In the genomic region with DNA sequence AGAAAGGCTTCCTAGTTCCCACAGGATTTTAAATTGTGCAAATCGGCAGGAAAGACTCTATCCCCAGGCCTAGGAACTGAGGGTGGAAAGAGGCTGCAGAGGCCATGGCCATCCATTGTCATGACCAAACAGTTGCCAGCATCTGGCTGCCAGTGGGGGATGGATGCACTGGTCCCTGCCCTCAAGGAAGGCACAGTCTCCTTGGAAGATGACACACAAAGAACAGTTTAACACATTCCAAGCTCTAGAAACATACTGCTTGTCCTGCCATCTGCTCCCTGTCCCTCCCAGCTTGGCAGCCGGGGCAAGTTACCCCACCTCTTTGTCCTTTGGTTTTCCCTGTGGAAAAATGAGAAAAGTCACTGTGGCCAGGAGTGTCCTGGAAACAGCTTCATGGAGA, we compare ENCODE assay signal across 21 cellular contexts.
DNase-seq lines count a peak whose midpoint lies in the region; ATAC-seq and TF ChIP-seq lines count a peak whose summit lies in the region.
"Had no signal": no experiment of that assay in that cellular context is flagged by ENCODE, and none has a peak within 500 bp of the region (broad histone marks: within the 10 kb centered on the region; RNA-seq: fewer than 3 reads in every experiment).

No MANE protein-coding gene starts in this region.

- 62 to 75% (median 68%) methylated on average over 2 of the region's 2 CpGs for WGBS in heart left ventricle, 4 donors
- WGBS in mesenchymal stem cell, result 95% methylated on average over 2 of the region's 2 CpGs
- WGBS in spleen, 5 donors, result 82 to 94% (median 86%) methylated on average over 2 of the region's 2 CpGs

- H3K18ac ChIP-seq in mesenchymal stem cell (ENCODE audit: low read depth in 1 of 2, low read length in 2 of 2), result no peak overlapping the region

- H2BK15ac ChIP-seq in mesenchymal stem cell (ENCODE audit: low read depth, poor library complexity, severe bottlenecking), result no peak overlapping the region

- no peak overlapping the region for H2AK5ac ChIP-seq in mesenchymal stem cell (ENCODE audit: low read length, severe bottlenecking)

- no peak overlapping the region for H2BK12ac ChIP-seq in mesenchymal stem cell (ENCODE audit: low read length in 2 of 2)

- H3K9ac ChIP-seq in mesenchymal stem cell (ENCODE audit: low read length), result no peak overlapping the region

- no peak overlapping the region for H3K23ac ChIP-seq in mesenchymal stem cell (ENCODE audit: low read length in 2 of 2)

- no peak overlapping the region for H4K8ac ChIP-seq in mesenchymal stem cell (ENCODE audit: low read length)

- H3K79me1 ChIP-seq in mesenchymal stem cell (replicated peaks; ENCODE audit: low read length, poor library complexity, severe bottlenecking), result peaks cover 30% of the 10 kb centered on the region

- H3K9me3 ChIP-seq in heart left ventricle (no peaks in the 10 kb centered on the region), breast epithelium (no peaks in the 10 kb centered on the region), mesenchymal stem cell (ENCODE audit: control insufficient read depth, low read length) (no peaks in the 10 kb centered on the region), spleen (no peaks in the 10 kb centered on the region), MG63 (no peaks in the 10 kb centered on the region)
- H3K9me3 ChIP-seq: ascending aorta, suprapubic skin had no signal

- H3K4me1 ChIP-seq in heart left ventricle (peaks cover 0 to 91% (median 67%) of the 10 kb centered on the region in 12 donors), breast epithelium (peaks cover 7 to 29% of the 10 kb centered on the region in 2 donors), mesenchymal stem cell (ENCODE audit: control insufficient read depth, insufficient read depth, low read depth, low read length) (peaks cover 11% of the 10 kb centered on the region), spleen (peaks cover 0 to 5% (median 0%) of the 10 kb centered on the region in 6 donors)

- H3K4ac ChIP-seq in mesenchymal stem cell (ENCODE audit: low read depth in 1 of 2, low read length in 2 of 2), result no peak overlapping the region

- no peak for TF ChIP-seq CTCF in heart left ventricle (IDR thresholded peaks at IDR 0.05)
- no peak for TF ChIP-seq CTCF in breast epithelium (IDR thresholded peaks at IDR 0.05)
- TF ChIP-seq CTCF in spleen (IDR thresholded peaks at IDR 0.05 in 8 of 11, conservative IDR thresholded peaks at IDR 0.05 in 3 of 11), result no peak

- H3K27ac ChIP-seq in heart left ventricle (peak overlapping the region in 9 of 12 donors; percentile 8 to 50 (median 42)), breast epithelium (peak overlapping the region; percentile 67 to 74), mesenchymal stem cell (ENCODE audit: low read length, poor library complexity, severe bottlenecking) (no peak overlapping the region), spleen (no peak overlapping the region)
- H3K27ac ChIP-seq: suprapubic skin, WERI-Rb-1 had no signal

- no peak overlapping the region for H2BK5ac ChIP-seq in mesenchymal stem cell (ENCODE audit: low read depth, low read length, poor library complexity, severe bottlenecking)

- intact Hi-C loops in heart left ventricle (cut with DNase I) (no loop called here), Right ventricle myocardium inferior (cut with DNase I) (no loop called here), breast epithelium (cut with DNase I; ENCODE audit: low total_unique reads) (no loop called here), spleen (cut with DNase I; ENCODE audit: low total_unique reads) (no loop called here)

- peak overlapping the region; percentile 48 for H4K91ac ChIP-seq in mesenchymal stem cell (ENCODE audit: low read length)

- H3K14ac ChIP-seq in mesenchymal stem cell (ENCODE audit: low read length in 2 of 2), result no peak overlapping the region

- TF ChIP-seq POLR2A in heart left ventricle (IDR thresholded peaks at IDR 0.05) (no peak), breast epithelium (IDR thresholded peaks at IDR 0.05) (no peak), spleen (IDR thresholded peaks at IDR 0.05) (no peak), erythroblast (IDR thresholded peaks at IDR 0.05; ENCODE audit: low read length) (no peak)

- H3K4me3 ChIP-seq in heart left ventricle, result no peak overlapping the region
- H3K4me3 ChIP-seq in breast epithelium, result no peak overlapping the region
- no peak overlapping the region for H3K4me3 ChIP-seq in mesenchymal stem cell (ENCODE audit: insufficient read depth in 1 of 2, low read depth in 1 of 2, low read length in 2 of 2)
- H3K4me3 ChIP-seq in spleen, result no peak overlapping the region
- H3K4me3 ChIP-seq in MG63, result no peak overlapping the region
- H3K4me3 ChIP-seq: ascending aorta, skin epidermis, suprapubic skin had no signal

- no peak overlapping the region for H2BK120ac ChIP-seq in mesenchymal stem cell (ENCODE audit: low read depth, low read length)

- no peak overlapping the region for H2AFZ ChIP-seq in mesenchymal stem cell (ENCODE audit: low read depth, low read length)

- H3K27me3 ChIP-seq in heart left ventricle (no peaks in the 10 kb centered on the region), breast epithelium (no peaks in the 10 kb centered on the region), mesenchymal stem cell (ENCODE audit: control insufficient read depth in 1 of 2, insufficient read depth in 1 of 2, low read length in 2 of 2) (no peaks in the 10 kb centered on the region), spleen (replicated peaks in 1 of 7) (no peaks in the 10 kb centered on the region), MG63 (no peaks in the 10 kb centered on the region)
- H3K27me3 ChIP-seq: ascending aorta, suprapubic skin had no signal

- no peak for ATAC-seq in heart left ventricle
- ATAC-seq in Right ventricle myocardium inferior, result no peak

- no peak overlapping the region for H3K4me2 ChIP-seq in mesenchymal stem cell (ENCODE audit: low read length, poor library complexity, severe bottlenecking)

- DNase-seq in heart left ventricle (no peak), Right ventricle myocardium inferior (ENCODE audit: missing footprints) (no peak), breast epithelium (ENCODE audit: low spot score in 2 of 2) (no peak), mesenchymal stem cell (no peak), spleen (peak; percentile 54), erythroblast (lab: John Stamatoyannopoulos, UW) (no peak), MG63 (no peak), HUDEP-2 (lab: John Stamatoyannopoulos, UW; ENCODE audit: unreplicated experiment in 76 of 76) (no peak)
- DNase-seq: activated CD4-positive, alpha-beta T cell treated with anti-CD3 and anti-CD28 coated beads, Interleukin-2, amount 50 U/mL, for 1 hour; AML-193; CD8-positive, alpha-beta memory T cell; DMS53; GF-D8; Karpas-422; NCI-H1694 treated with DMSO at 0.1 percent for 48 hours; NCI-H748 treated with DMSO at 0.1 percent for 48 hours; stimulated activated CD4-positive, alpha-beta T cell treated with anti-CD3 and anti-CD28 coated beads, Interleukin-2, amount 100 ng/mL, for 24 hours; WERI-Rb-1 had no signal

- H3K36me3 ChIP-seq in heart left ventricle (no peaks in the 10 kb centered on the region), breast epithelium (no peaks in the 10 kb centered on the region), mesenchymal stem cell (ENCODE audit: control insufficient read depth in 1 of 2, insufficient read depth in 2 of 2, low read depth in 1 of 2, low read length in 2 of 2) (peaks cover 3 to 5% of the 10 kb centered on the region in 2 experiments), spleen (no peaks in the 10 kb centered on the region), MG63 (no peaks in the 10 kb centered on the region; the same call in 1 of the 2 replicates)
- H3K36me3 ChIP-seq: ascending aorta, suprapubic skin, WERI-Rb-1 had no signal

Comparison
In these comparisons a context has a peak if more than half of its experiments do, and no peak if none do; other contexts are left out.
1. H3K27ac ChIP-seq: peak in heart left ventricle (9 of 12) and breast epithelium (2 of 2); none in mesenchymal stem cell (single experiment) and spleen (0 of 8).